Comparison of ENCODE assay signal across 15 cellular contexts in genomic region chr14:63951429-63951828, GRCh38.
DNase-seq lines count a peak whose midpoint lies in the region; ATAC-seq and TF ChIP-seq lines count a peak whose summit lies in the region.
"Had no signal": no experiment of that assay in that cellular context is flagged by ENCODE, and none has a peak within 500 bp of the region (broad histone marks: within the 10 kb centered on the region; RNA-seq: fewer than 3 reads in every experiment).

No MANE protein-coding gene starts in this region.

- H3K27ac ChIP-seq in left ventricle myocardium inferior (replicated peaks) = peak overlapping the region; percentile 68
- H3K27ac ChIP-seq: BLaER1 had no signal

- H3K27ac Mint-ChIP-seq in T-helper 17 cell = peak overlapping the region; percentile 75
- H3K27ac Mint-ChIP-seq: CD14-positive monocyte had no signal

- peaks cover 50% of the 10 kb centered on the region for H3K36me3 ChIP-seq in left ventricle myocardium inferior

- H3K27me3 ChIP-seq in left ventricle myocardium inferior (ENCODE audit: low read depth) = no peaks in the 10 kb centered on the region
- H3K27me3 ChIP-seq: BLaER1 had no signal

- no peak for TF ChIP-seq CTCF in left ventricle myocardium inferior (IDR thresholded peaks at IDR 0.05; ENCODE audit: borderline replicate concordance)

- intact Hi-C loops in left ventricle myocardium inferior (cut with micrococcal nuclease) = no loop called here
- intact Hi-C loops in left cardiac atrium (cut with DNase I) = loop anchor here in 1 of 2 donors (10.0 kb wide), 1 partner anchor 97 kb away; the partner anchor contains the start of gene SYNE2
- intact Hi-C loops in left colon (cut with DNase I, micrococcal nuclease) = no loop called here
- intact Hi-C loops in posterior vena cava (cut with DNase I) = no loop called here

- DNase-seq in left ventricle myocardium inferior (no peak), left cardiac atrium (no peak), T-helper 17 cell (no peak), left colon (peak; percentile 29 to 36), posterior vena cava (ENCODE audit: low spot score) (no peak)
- DNase-seq: 8988T; CD4-positive, alpha-beta memory T cell; DMS153; DMS79; GDM1; HCEC 1CT had no signal

- H3K4me3 Mint-ChIP-seq in T-helper 17 cell = no peak overlapping the region
- H3K4me3 Mint-ChIP-seq: CD14-positive monocyte; CD4-positive, alpha-beta memory T cell had no signal

- ATAC-seq in left cardiac atrium (no peak), T-helper 17 cell (no peak), left colon (peak; percentile 87), HG03135 (IDR thresholded peaks at IDR 0.05; ENCODE audit: unreplicated experiment) (no peak), GM21528 (IDR thresholded peaks at IDR 0.05; ENCODE audit: low FRiP score, unreplicated experiment) (no peak)

- H3K9me3 ChIP-seq in left ventricle myocardium inferior (replicated peaks) = no peaks in the 10 kb centered on the region
- H3K9me3 ChIP-seq in T-helper 17 cell (ENCODE audit: control insufficient read depth, low read length, poor library complexity, severe bottlenecking) = no peaks in the 10 kb centered on the region
- H3K9me3 ChIP-seq: BLaER1 had no signal

- no peak overlapping the region for H3K4me3 ChIP-seq in left ventricle myocardium inferior
- H3K4me3 ChIP-seq: BLaER1 had no signal

- H3K4me1 ChIP-seq in left ventricle myocardium inferior = peaks cover 26% of the 10 kb centered on the region

- H3K27me3 Mint-ChIP-seq in T-helper 17 cell = no peaks in the 10 kb centered on the region
- H3K27me3 Mint-ChIP-seq: CD4-positive, alpha-beta memory T cell had no signal

- H3K36me3 Mint-ChIP-seq in T-helper 17 cell (ENCODE audit: low read depth) = peaks cover 8% of the 10 kb centered on the region
- H3K36me3 Mint-ChIP-seq: CD14-positive monocyte had no signal

- peaks cover 11% of the 10 kb centered on the region for H3K4me1 Mint-ChIP-seq in T-helper 17 cell
- H3K4me1 Mint-ChIP-seq: CD14-positive monocyte had no signal

Comparison
In these comparisons a context has a peak if more than half of its experiments do, and no peak if none do; other contexts are left out.
1. DNase-seq: peak in left colon (2 of 2); none in left ventricle myocardium inferior (single experiment), left cardiac atrium (single experiment), T-helper 17 cell (0 of 3) and posterior vena cava (single experiment).